1 cellular context compared by ENCODE assay signal in the genomic region with DNA sequence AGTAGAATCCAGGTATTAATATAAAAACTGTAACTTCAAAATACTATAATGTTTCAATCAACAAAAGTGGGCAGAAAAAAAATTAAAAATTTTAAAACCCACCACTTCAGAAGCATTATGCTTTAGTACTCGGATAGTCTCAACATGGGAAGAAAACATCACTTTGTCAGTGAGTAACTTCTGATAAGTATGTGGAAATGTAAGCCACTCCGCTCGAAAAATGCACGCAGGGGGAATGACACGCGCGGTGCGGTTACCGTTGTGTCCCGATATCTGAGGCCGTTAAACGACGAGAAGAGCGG.
TF ChIP-seq lines count a peak whose summit lies in the region.

No MANE protein-coding gene starts in this region.

TF ChIP-seq in K562, 482 proteins besides CTCF, POLR2A, EP300 and RAD21 (continued from another document):
- TF ChIP-seq, protein P1, sequence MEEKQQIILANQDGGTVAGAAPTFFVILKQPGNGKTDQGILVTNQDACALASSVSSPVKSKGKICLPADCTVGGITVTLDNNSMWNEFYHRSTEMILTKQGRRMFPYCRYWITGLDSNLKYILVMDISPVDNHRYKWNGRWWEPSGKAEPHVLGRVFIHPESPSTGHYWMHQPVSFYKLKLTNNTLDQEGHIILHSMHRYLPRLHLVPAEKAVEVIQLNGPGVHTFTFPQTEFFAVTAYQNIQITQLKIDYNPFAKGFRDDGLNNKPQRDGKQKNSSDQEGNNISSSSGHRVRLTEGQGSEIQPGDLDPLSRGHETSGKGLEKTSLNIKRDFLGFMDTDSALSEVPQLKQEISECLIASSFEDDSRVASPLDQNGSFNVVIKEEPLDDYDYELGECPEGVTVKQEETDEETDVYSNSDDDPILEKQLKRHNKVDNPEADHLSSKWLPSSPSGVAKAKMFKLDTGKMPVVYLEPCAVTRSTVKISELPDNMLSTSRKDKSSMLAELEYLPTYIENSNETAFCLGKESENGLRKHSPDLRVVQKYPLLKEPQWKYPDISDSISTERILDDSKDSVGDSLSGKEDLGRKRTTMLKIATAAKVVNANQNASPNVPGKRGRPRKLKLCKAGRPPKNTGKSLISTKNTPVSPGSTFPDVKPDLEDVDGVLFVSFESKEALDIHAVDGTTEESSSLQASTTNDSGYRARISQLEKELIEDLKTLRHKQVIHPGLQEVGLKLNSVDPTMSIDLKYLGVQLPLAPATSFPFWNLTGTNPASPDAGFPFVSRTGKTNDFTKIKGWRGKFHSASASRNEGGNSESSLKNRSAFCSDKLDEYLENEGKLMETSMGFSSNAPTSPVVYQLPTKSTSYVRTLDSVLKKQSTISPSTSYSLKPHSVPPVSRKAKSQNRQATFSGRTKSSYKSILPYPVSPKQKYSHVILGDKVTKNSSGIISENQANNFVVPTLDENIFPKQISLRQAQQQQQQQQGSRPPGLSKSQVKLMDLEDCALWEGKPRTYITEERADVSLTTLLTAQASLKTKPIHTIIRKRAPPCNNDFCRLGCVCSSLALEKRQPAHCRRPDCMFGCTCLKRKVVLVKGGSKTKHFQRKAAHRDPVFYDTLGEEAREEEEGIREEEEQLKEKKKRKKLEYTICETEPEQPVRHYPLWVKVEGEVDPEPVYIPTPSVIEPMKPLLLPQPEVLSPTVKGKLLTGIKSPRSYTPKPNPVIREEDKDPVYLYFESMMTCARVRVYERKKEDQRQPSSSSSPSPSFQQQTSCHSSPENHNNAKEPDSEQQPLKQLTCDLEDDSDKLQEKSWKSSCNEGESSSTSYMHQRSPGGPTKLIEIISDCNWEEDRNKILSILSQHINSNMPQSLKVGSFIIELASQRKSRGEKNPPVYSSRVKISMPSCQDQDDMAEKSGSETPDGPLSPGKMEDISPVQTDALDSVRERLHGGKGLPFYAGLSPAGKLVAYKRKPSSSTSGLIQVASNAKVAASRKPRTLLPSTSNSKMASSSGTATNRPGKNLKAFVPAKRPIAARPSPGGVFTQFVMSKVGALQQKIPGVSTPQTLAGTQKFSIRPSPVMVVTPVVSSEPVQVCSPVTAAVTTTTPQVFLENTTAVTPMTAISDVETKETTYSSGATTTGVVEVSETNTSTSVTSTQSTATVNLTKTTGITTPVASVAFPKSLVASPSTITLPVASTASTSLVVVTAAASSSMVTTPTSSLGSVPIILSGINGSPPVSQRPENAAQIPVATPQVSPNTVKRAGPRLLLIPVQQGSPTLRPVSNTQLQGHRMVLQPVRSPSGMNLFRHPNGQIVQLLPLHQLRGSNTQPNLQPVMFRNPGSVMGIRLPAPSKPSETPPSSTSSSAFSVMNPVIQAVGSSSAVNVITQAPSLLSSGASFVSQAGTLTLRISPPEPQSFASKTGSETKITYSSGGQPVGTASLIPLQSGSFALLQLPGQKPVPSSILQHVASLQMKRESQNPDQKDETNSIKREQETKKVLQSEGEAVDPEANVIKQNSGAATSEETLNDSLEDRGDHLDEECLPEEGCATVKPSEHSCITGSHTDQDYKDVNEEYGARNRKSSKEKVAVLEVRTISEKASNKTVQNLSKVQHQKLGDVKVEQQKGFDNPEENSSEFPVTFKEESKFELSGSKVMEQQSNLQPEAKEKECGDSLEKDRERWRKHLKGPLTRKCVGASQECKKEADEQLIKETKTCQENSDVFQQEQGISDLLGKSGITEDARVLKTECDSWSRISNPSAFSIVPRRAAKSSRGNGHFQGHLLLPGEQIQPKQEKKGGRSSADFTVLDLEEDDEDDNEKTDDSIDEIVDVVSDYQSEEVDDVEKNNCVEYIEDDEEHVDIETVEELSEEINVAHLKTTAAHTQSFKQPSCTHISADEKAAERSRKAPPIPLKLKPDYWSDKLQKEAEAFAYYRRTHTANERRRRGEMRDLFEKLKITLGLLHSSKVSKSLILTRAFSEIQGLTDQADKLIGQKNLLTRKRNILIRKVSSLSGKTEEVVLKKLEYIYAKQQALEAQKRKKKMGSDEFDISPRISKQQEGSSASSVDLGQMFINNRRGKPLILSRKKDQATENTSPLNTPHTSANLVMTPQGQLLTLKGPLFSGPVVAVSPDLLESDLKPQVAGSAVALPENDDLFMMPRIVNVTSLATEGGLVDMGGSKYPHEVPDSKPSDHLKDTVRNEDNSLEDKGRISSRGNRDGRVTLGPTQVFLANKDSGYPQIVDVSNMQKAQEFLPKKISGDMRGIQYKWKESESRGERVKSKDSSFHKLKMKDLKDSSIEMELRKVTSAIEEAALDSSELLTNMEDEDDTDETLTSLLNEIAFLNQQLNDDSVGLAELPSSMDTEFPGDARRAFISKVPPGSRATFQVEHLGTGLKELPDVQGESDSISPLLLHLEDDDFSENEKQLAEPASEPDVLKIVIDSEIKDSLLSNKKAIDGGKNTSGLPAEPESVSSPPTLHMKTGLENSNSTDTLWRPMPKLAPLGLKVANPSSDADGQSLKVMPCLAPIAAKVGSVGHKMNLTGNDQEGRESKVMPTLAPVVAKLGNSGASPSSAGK (IDR thresholded peaks at IDR 0.05): peak; percentile 76; the same call in 1 of the 2 replicates
- TF ChIP-seq SIN3A (IDR thresholded peaks at IDR 0.05; ENCODE audit: borderline replicate concordance in 2 of 2, control insufficient read depth in 1 of 2, low read depth in 2 of 2, low read length in 2 of 2): no peak
- TF ChIP-seq, protein P2, sequence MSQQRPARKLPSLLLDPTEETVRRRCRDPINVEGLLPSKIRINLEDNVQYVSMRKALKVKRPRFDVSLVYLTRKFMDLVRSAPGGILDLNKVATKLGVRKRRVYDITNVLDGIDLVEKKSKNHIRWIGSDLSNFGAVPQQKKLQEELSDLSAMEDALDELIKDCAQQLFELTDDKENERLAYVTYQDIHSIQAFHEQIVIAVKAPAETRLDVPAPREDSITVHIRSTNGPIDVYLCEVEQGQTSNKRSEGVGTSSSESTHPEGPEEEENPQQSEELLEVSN (IDR thresholded peaks at IDR 0.05; ENCODE audit: borderline replicate concordance in 1 of 2, extremely low read depth in 1 of 2, insufficient read depth in 1 of 2, insufficient read length in 1 of 2, low read depth in 1 of 2, low read length in 1 of 2, poor library complexity in 1 of 2, severe bottlenecking in 1 of 2): peak in 1 of 2 experiments; percentile 45
- TF ChIP-seq KDM1A (IDR thresholded peaks at IDR 0.05): no peak
- TF ChIP-seq ZNF134 (CRISPR knock-in tag; conservative IDR thresholded peaks at IDR 0.05): no peak
- peak; percentile 48; the same call in 1 of the 2 replicates for TF ChIP-seq CREM (IDR thresholded peaks at IDR 0.05; ENCODE audit: low read depth)
- TF ChIP-seq TEAD1 (CRISPR knock-in tag; IDR thresholded peaks at IDR 0.05): no peak
- peak; percentile 63; the same call in 1 of the 2 replicates for TF ChIP-seq MYC (IDR thresholded peaks at IDR 0.05; ENCODE audit: low read depth, low read length)
- no peak for TF ChIP-seq MYC (CRISPR knock-in tag; IDR thresholded peaks at IDR 0.05; ENCODE audit: borderline replicate concordance, low read depth)
- no peak for TF ChIP-seq NR1H2 (CRISPR knock-in tag; IDR thresholded peaks at IDR 0.05)
- no peak for TF ChIP-seq SMAD1 (IDR thresholded peaks at IDR 0.05; ENCODE audit: low read depth, low read length, partially characterized antibody)
- peak; percentile 90; the same call in 1 of the 2 replicates for TF ChIP-seq KAT7 (CRISPR knock-in tag; IDR thresholded peaks at IDR 0.05; ENCODE audit: borderline replicate concordance)
- TF ChIP-seq, protein P3, sequence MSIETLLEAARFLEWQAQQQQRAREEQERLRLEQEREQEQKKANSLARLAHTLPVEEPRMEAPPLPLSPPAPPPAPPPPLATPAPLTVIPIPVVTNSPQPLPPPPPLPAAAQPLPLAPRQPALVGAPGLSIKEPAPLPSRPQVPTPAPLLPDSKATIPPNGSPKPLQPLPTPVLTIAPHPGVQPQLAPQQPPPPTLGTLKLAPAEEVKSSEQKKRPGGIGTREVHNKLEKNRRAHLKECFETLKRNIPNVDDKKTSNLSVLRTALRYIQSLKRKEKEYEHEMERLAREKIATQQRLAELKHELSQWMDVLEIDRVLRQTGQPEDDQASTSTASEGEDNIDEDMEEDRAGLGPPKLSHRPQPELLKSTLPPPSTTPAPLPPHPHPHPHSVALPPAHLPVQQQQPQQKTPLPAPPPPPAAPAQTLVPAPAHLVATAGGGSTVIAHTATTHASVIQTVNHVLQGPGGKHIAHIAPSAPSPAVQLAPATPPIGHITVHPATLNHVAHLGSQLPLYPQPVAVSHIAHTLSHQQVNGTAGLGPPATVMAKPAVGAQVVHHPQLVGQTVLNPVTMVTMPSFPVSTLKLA (conservative IDR thresholded peaks at IDR 0.05): peak in 1 of 2 experiments; percentile 56; a peak in 1 of 4 replicates
- TF ChIP-seq CREB1 (IDR thresholded peaks at IDR 0.05): no peak
- 0 out of 2 replicates have a peak, but pooled peaks have one; percentile 5 for TF ChIP-seq CREB1 (CRISPR knock-in tag; IDR thresholded peaks at IDR 0.05)
- no peak for TF ChIP-seq ZNF695 (CRISPR knock-in tag; IDR thresholded peaks at IDR 0.05)
- TF ChIP-seq, protein P4, sequence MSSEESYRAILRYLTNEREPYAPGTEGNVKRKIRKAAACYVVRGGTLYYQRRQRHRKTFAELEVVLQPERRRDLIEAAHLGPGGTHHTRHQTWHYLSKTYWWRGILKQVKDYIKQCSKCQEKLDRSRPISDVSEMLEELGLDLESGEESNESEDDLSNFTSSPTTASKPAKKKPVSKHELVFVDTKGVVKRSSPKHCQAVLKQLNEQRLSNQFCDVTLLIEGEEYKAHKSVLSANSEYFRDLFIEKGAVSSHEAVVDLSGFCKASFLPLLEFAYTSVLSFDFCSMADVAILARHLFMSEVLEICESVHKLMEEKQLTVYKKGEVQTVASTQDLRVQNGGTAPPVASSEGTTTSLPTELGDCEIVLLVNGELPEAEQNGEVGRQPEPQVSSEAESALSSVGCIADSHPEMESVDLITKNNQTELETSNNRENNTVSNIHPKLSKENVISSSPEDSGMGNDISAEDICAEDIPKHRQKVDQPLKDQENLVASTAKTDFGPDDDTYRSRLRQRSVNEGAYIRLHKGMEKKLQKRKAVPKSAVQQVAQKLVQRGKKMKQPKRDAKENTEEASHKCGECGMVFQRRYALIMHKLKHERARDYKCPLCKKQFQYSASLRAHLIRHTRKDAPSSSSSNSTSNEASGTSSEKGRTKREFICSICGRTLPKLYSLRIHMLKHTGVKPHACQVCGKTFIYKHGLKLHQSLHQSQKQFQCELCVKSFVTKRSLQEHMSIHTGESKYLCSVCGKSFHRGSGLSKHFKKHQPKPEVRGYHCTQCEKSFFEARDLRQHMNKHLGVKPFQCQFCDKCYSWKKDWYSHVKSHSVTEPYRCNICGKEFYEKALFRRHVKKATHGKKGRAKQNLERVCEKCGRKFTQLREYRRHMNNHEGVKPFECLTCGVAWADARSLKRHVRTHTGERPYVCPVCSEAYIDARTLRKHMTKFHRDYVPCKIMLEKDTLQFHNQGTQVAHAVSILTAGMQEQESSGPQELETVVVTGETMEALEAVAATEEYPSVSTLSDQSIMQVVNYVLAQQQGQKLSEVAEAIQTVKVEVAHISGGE (CRISPR knock-in tag; IDR thresholded peaks at IDR 0.05): 0 out of 6 replicates have a peak, but pooled peaks of 1 of the 3 experiments have one; percentile 27
- TF ChIP-seq ZNF282 (CRISPR knock-in tag; IDR thresholded peaks at IDR 0.05): no peak
- TF ChIP-seq HDAC1 (IDR thresholded peaks at IDR 0.05): no peak
- 0 out of 2 replicates have a peak, but pooled peaks have one; percentile 6 for TF ChIP-seq TEAD4 (IDR thresholded peaks at IDR 0.05; ENCODE audit: low read length)
- TF ChIP-seq TEAD4 (CRISPR knock-in tag; IDR thresholded peaks at IDR 0.05; ENCODE audit: borderline replicate concordance): no peak
- TF ChIP-seq, protein P5, sequence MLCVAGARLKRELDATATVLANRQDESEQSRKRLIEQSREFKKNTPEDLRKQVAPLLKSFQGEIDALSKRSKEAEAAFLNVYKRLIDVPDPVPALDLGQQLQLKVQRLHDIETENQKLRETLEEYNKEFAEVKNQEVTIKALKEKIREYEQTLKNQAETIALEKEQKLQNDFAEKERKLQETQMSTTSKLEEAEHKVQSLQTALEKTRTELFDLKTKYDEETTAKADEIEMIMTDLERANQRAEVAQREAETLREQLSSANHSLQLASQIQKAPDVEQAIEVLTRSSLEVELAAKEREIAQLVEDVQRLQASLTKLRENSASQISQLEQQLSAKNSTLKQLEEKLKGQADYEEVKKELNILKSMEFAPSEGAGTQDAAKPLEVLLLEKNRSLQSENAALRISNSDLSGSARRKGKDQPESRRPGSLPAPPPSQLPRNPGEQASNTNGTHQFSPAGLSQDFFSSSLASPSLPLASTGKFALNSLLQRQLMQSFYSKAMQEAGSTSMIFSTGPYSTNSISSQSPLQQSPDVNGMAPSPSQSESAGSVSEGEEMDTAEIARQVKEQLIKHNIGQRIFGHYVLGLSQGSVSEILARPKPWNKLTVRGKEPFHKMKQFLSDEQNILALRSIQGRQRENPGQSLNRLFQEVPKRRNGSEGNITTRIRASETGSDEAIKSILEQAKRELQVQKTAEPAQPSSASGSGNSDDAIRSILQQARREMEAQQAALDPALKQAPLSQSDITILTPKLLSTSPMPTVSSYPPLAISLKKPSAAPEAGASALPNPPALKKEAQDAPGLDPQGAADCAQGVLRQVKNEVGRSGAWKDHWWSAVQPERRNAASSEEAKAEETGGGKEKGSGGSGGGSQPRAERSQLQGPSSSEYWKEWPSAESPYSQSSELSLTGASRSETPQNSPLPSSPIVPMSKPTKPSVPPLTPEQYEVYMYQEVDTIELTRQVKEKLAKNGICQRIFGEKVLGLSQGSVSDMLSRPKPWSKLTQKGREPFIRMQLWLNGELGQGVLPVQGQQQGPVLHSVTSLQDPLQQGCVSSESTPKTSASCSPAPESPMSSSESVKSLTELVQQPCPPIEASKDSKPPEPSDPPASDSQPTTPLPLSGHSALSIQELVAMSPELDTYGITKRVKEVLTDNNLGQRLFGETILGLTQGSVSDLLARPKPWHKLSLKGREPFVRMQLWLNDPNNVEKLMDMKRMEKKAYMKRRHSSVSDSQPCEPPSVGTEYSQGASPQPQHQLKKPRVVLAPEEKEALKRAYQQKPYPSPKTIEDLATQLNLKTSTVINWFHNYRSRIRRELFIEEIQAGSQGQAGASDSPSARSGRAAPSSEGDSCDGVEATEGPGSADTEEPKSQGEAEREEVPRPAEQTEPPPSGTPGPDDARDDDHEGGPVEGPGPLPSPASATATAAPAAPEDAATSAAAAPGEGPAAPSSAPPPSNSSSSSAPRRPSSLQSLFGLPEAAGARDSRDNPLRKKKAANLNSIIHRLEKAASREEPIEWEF (CRISPR knock-in tag; IDR thresholded peaks at IDR 0.05): no peak
- TF ChIP-seq, protein P6, sequence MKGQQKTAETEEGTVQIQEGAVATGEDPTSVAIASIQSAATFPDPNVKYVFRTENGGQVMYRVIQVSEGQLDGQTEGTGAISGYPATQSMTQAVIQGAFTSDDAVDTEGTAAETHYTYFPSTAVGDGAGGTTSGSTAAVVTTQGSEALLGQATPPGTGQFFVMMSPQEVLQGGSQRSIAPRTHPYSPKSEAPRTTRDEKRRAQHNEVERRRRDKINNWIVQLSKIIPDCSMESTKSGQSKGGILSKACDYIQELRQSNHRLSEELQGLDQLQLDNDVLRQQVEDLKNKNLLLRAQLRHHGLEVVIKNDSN (CRISPR knock-in tag; IDR thresholded peaks at IDR 0.05): no peak
- TF ChIP-seq SIN3B (IDR thresholded peaks at IDR 0.05; ENCODE audit: low read depth): 0 out of 2 replicates have a peak, but pooled peaks have one; percentile 14
- TF ChIP-seq ATF1 (CRISPR knock-in tag; IDR thresholded peaks at IDR 0.05): no peak
- TF ChIP-seq ATF1 (tag; IDR thresholded peaks at IDR 0.05): peak; percentile 48; the same call in 1 of the 2 replicates
- no peak for TF ChIP-seq SRSF1 (IDR thresholded peaks at IDR 0.05; ENCODE audit: low read depth, low read length)
- TF ChIP-seq, protein P7, sequence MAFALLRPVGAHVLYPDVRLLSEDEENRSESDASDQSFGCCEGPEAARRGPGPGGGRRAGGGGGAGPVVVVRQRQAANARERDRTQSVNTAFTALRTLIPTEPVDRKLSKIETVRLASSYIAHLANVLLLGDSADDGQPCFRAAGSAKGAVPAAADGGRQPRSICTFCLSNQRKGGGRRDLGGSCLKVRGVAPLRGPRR (CRISPR knock-in tag; IDR thresholded peaks at IDR 0.05): no peak
- TF ChIP-seq ZNF174 (CRISPR knock-in tag; IDR thresholded peaks at IDR 0.05): no peak
- TF ChIP-seq ZNF644 (tag; IDR thresholded peaks at IDR 0.05; ENCODE audit: low read depth): no peak
- no peak for TF ChIP-seq SNRNP70 (optimal IDR thresholded peaks at IDR 0.05; ENCODE audit: low read depth, low read length)
